Comparison of ENCODE assay signal across 8 cellular contexts in genomic region chr20:52150440-52151258, GRCh38. TPM values are rescaled to one million over a fixed set of nuclear protein-coding genes. Genes with fewer than 3 reads are reported as not detected.
DNase-seq lines count a peak whose midpoint lies in the region; ATAC-seq and TF ChIP-seq lines count a peak whose summit lies in the region.

No MANE protein-coding gene starts in this region.

- no peaks in the 10 kb centered on the region for H3K36me3 ChIP-seq in GM23248 (ENCODE audit: low read depth)
- peaks cover 0 to 16% of the 10 kb centered on the region in 2 donors for H3K36me3 ChIP-seq in adrenal gland (replicated peaks in 1 of 2)

- H3K27me3 ChIP-seq in GM23248 (replicated peaks; ENCODE audit: insufficient read depth): no peaks in the 10 kb centered on the region
- no peaks in the 10 kb centered on the region for H3K27me3 ChIP-seq in adrenal gland

- H3K4me3 ChIP-seq in GM23248: no peak overlapping the region
- no peak overlapping the region for H3K4me3 ChIP-seq in adrenal gland

- in situ Hi-C loops in GM23248 (cut with MboI): no loop called here

- WGBS in GM23248 (ENCODE audit: low coverage in 1 of 2, low lambda C conversion rate in 2 of 2, missing lambda C conversion rate in 2 of 2), 2 experiments: 49 to 50% methylated on average over 2 of the region's 2 CpGs
- 57 to 60% (median 59%) methylated on average over 2 of the region's 2 CpGs for WGBS in adrenal gland, 4 donors

- H3K4me2 ChIP-seq in GM23248 (ENCODE audit: unreplicated experiment): no peak overlapping the region

- H3K9me2 ChIP-seq in GM23248 (ENCODE audit: insufficient read depth): no peaks in the 10 kb centered on the region

- H2AFZ ChIP-seq in GM23248: no peak overlapping the region

- ATAC-seq in GM21723 (IDR thresholded peaks at IDR 0.05; ENCODE audit: unreplicated experiment): no peak

- H3K9me3 ChIP-seq in GM23248 (ENCODE audit: low read depth) (no peaks in the 10 kb centered on the region), adrenal gland (replicated peaks in 1 of 3) (no peaks in the 10 kb centered on the region)

- peak in 5 of 6 experiments; percentile 45 to 71 (median 63) for TF ChIP-seq CTCF in adrenal gland (IDR thresholded peaks at IDR 0.05)

- no peak overlapping the region for H3K27ac ChIP-seq in GM23248
- H3K27ac ChIP-seq in adrenal gland: no peak overlapping the region

- H3K4me1 ChIP-seq in GM23248 (ENCODE audit: insufficient read depth) (no peaks in the 10 kb centered on the region), adrenal gland (replicated peaks in 1 of 2) (no peaks in the 10 kb centered on the region)

- H4K20me1 ChIP-seq in GM23248 (ENCODE audit: insufficient read depth): no peaks in the 10 kb centered on the region

- DNase-seq in DMS153 treated with DMSO at 0.1 percent for 48 hours (lab: John Stamatoyannopoulos, UW; ENCODE audit: unreplicated experiment): peak; percentile 30
- DNase-seq in DMS153 (lab: John Stamatoyannopoulos, UW): no peak
- peak; percentile 53 for DNase-seq in GM23248
- DNase-seq in NCI-H2171 (lab: John Stamatoyannopoulos, UW): peak; percentile 28
- DNase-seq in adrenal gland: peak in 4 of 7 donors; percentile 26 to 47 (median 36)
- peak; percentile 3 for DNase-seq in iPS DF 4.7 (ENCODE audit: extremely low read depth, low spot score)
- peak; percentile 15 for DNase-seq in stromal cell of bone marrow (ENCODE audit: low read depth)

- no peaks in the 10 kb centered on the region for H3K79me2 ChIP-seq in GM23248 (ENCODE audit: insufficient read depth)

- intact Hi-C loops in adrenal gland (cut with DNase I): no loop called here

- H3F3A ChIP-seq in GM23248 (ENCODE audit: insufficient read depth): no peaks in the 10 kb centered on the region

- no peak overlapping the region for H3K9ac ChIP-seq in GM23248

- no peak for TF ChIP-seq POLR2A in adrenal gland (IDR thresholded peaks at IDR 0.05)

RNA-seq across cellular contexts. Expression of gene ZFP64, which starts 40.9 kb away (rescaled TPM):
- 18.0 and 20.8 TPM in 2 replicates for total RNA-seq in GM23248 (2014; rRNA removed; shearing (Covaris generic))
- polyA plus RNA-seq in GM23248 (2016; fragmentation: Nextera tagmentation; extraction: Ambion mirVana) (14.3 and 15.0 TPM in 2 replicates), adrenal gland (10 to 100 TPM in 1 of 3 donors, 1 to 10 TPM in 2; 2.3 to 13.2 (median 3.5) TPM)
- total RNA-seq in adrenal gland: 10 to 100 TPM in 6 of 8 donors, 1 to 10 TPM in 2; 8.0 to 27.6 (median 14.2) TPM
